ENCODE assay signal across 1 cellular context in the genomic region with DNA sequence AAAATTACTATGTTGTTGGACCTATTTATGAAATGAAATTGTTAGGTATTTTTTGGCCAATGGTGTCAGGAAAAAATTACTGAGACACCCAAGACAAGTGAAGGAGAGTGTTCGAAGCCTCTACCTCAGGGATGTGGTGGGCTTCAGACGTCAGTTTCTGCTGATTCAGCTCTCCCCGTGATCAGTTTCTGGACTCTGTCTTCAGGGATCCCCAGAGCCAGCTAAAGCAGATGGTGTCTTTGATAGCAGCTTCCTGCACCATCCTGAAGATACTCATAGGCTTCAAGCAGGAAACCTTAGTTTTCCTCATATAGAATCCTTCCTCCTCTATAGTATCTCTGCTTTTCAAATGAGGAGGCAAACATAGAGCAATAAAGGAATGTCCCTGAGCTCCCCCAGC.
TF ChIP-seq lines count a peak whose summit lies in the region.

No MANE protein-coding gene starts in this region.

TF ChIP-seq in HepG2, 621 proteins besides CTCF, POLR2A, EP300 and RAD21:
- peak; percentile 78 for TF ChIP-seq MAFF (IDR thresholded peaks at IDR 0.05; ENCODE audit: low read depth, low read length)
- TF ChIP-seq ZNF570 (CRISPR knock-in tag; IDR thresholded peaks at IDR 0.05; ENCODE audit: borderline replicate concordance) = no peak
- peak; percentile 70 to 87 for TF ChIP-seq MAFK (conservative IDR thresholded peaks at IDR 0.05 in 1 of 2, IDR thresholded peaks at IDR 0.05 in 1 of 2; ENCODE audit: low read length in 2 of 2)
